Comparison of ENCODE assay signal across 23 cellular contexts in genomic region chr16:78836802-78837489, GRCh38.
DNase-seq lines count a peak whose midpoint lies in the region; ATAC-seq and TF ChIP-seq lines count a peak whose summit lies in the region.
"Had no signal": no experiment of that assay in that cellular context is flagged by ENCODE, and none has a peak within 500 bp of the region (broad histone marks: within the 10 kb centered on the region; RNA-seq: fewer than 3 reads in every experiment).

No MANE protein-coding gene starts in this region.

- WGBS in upper lobe of left lung, 2 donors = 78 to 80% methylated on average over 8 of the region's 8 CpGs

- H3K4me3 Mint-ChIP-seq in activated T-cell treated with anti-CD3 and anti-CD28 coated beads, Interleukin-2, amount 50 U/mL, for 24 hours = peak overlapping the region; percentile 55
- peak overlapping the region; percentile 51 for H3K4me3 Mint-ChIP-seq in activated CD4-positive, alpha-beta memory T cell treated with anti-CD3 and anti-CD28 coated beads for 36 hours
- peak overlapping the region; percentile 31 for H3K4me3 Mint-ChIP-seq in stimulated activated naive CD8-positive, alpha-beta T cell treated with anti-CD3 and anti-CD28 coated beads, Interleukin-15, Interleukin-2, amounts not matched to agents 100 ng/mL and 50 ng/mL, for 24 hours
- H3K4me3 Mint-ChIP-seq: endodermal cell had no signal

- no peaks in the 10 kb centered on the region for H3K9me3 Mint-ChIP-seq in activated T-cell treated with anti-CD3 and anti-CD28 coated beads, Interleukin-2, amount 50 U/mL, for 24 hours
- H3K9me3 Mint-ChIP-seq in activated CD4-positive, alpha-beta memory T cell treated with anti-CD3 and anti-CD28 coated beads for 36 hours = no peaks in the 10 kb centered on the region
- H3K9me3 Mint-ChIP-seq in stimulated activated naive CD8-positive, alpha-beta T cell treated with anti-CD3 and anti-CD28 coated beads, Interleukin-15, Interleukin-2, amounts not matched to agents 100 ng/mL and 50 ng/mL, for 24 hours = no peaks in the 10 kb centered on the region
- H3K9me3 Mint-ChIP-seq: endodermal cell had no signal

- H3K27me3 ChIP-seq in upper lobe of left lung (no peaks in the 10 kb centered on the region), BE2C (no peaks in the 10 kb centered on the region)
- H3K27me3 ChIP-seq: breast epithelium, esophagus squamous epithelium, hepatocyte, neutrophil, SJSA1, thyroid gland had no signal

- TF ChIP-seq CTCF in upper lobe of left lung (IDR thresholded peaks at IDR 0.05) (no peak), BE2C (IDR thresholded peaks at IDR 0.05; ENCODE audit: low read depth, low read length) (no peak)

- H3K36me3 ChIP-seq in upper lobe of left lung = no peaks in the 10 kb centered on the region
- H3K36me3 ChIP-seq in BE2C = no peaks in the 10 kb centered on the region
- H3K36me3 ChIP-seq: breast epithelium, esophagus squamous epithelium, neutrophil, SJSA1, thyroid gland had no signal

- CTCF ChIA-PET in activated CD4-positive, alpha-beta memory T cell treated with anti-CD3 and anti-CD28 coated beads for 36 hours (lab: Charles Lee) = no interaction called here

- POLR2A ChIA-PET in activated CD4-positive, alpha-beta memory T cell treated with anti-CD3 and anti-CD28 coated beads for 36 hours (lab: Charles Lee) = interaction anchor here (0.9 to 1.4 kb wide), 7 partner anchors 47 to 763 kb away, joined by 3 to 8 read pairs (median 3); partner anchors contain the start of gene MAF

- no peak for DNase-seq in activated T-cell treated with anti-CD3 and anti-CD28 coated beads, Interleukin-2, amount 50 U/mL, for 24 hours
- no peak for DNase-seq in activated T-cell treated with anti-CD3 and anti-CD28 coated beads, Interleukin-2, amount 50 U/mL, for 1 hour
- peak; percentile 11 for DNase-seq in stimulated activated CD4-positive, alpha-beta T cell treated with anti-CD3 and anti-CD28 coated beads, Interleukin-4, amount 100 ng/mL, for 24 hours
- DNase-seq in stimulated activated CD4-positive, alpha-beta T cell treated with anti-CD3 and anti-CD28 coated beads, Interleukin-1b, Interleukin-23, amount 100 ng/mL, for 48 hours = no peak
- DNase-seq in activated CD4-positive, alpha-beta memory T cell treated with anti-CD3 and anti-CD28 coated beads for 36 hours = peak; percentile 31
- no peak for DNase-seq in upper lobe of left lung
- DNase-seq in BE2C = no peak
- DNase-seq: amniotic stem cell; endodermal cell; esophagus squamous epithelium; left colon; NCI-H1694; NCI-H526 treated with DMSO at 0.1 percent for 48 hours; stimulated activated naive CD4-positive, alpha-beta T cell treated with Interleukin-2 at 50 U/mL for 16 hours; thyroid gland had no signal

- no peak for TF ChIP-seq POLR2A in upper lobe of left lung (IDR thresholded peaks at IDR 0.05)

- no peak overlapping the region for H3K4me3 ChIP-seq in upper lobe of left lung
- no peak overlapping the region for H3K4me3 ChIP-seq in BE2C (ENCODE audit: low read depth, low read length)
- H3K4me3 ChIP-seq: breast epithelium, esophagus squamous epithelium, hepatocyte, SJSA1, thyroid gland had no signal

- H3K27me3 Mint-ChIP-seq in activated T-cell treated with anti-CD3 and anti-CD28 coated beads, Interleukin-2, amount 50 U/mL, for 24 hours = no peaks in the 10 kb centered on the region
- H3K27me3 Mint-ChIP-seq in activated CD4-positive, alpha-beta memory T cell treated with anti-CD3 and anti-CD28 coated beads for 36 hours = no peaks in the 10 kb centered on the region
- H3K27me3 Mint-ChIP-seq in stimulated activated naive CD8-positive, alpha-beta T cell treated with anti-CD3 and anti-CD28 coated beads, Interleukin-15, Interleukin-2, amounts not matched to agents 100 ng/mL and 50 ng/mL, for 24 hours = no peaks in the 10 kb centered on the region
- H3K27me3 Mint-ChIP-seq: progenitor cell of endocrine pancreas had no signal

- intact Hi-C loops in activated CD4-positive, alpha-beta memory T cell treated with anti-CD3 and anti-CD28 coated beads for 36 hours (cut with micrococcal nuclease) = loop anchor here (1.0 to 5.0 kb wide), 4 partner anchors 47 to 1360 kb away; no protein-coding TSS in a partner anchor

- peaks cover 17% of the 10 kb centered on the region for H3K4me1 Mint-ChIP-seq in activated T-cell treated with anti-CD3 and anti-CD28 coated beads, Interleukin-2, amount 50 U/mL, for 24 hours (ENCODE audit: low read depth)
- H3K4me1 Mint-ChIP-seq in activated CD4-positive, alpha-beta memory T cell treated with anti-CD3 and anti-CD28 coated beads for 36 hours (ENCODE audit: low read depth) = peaks cover 37% of the 10 kb centered on the region
- H3K4me1 Mint-ChIP-seq in stimulated activated naive CD8-positive, alpha-beta T cell treated with anti-CD3 and anti-CD28 coated beads, Interleukin-15, Interleukin-2, amounts not matched to agents 100 ng/mL and 50 ng/mL, for 24 hours (ENCODE audit: low read depth) = peaks cover 8% of the 10 kb centered on the region
- H3K4me1 Mint-ChIP-seq: endodermal cell had no signal

- TF ChIP-seq EP300 in upper lobe of left lung (IDR thresholded peaks at IDR 0.05) = no peak

- no peaks in the 10 kb centered on the region for H3K9me3 ChIP-seq in upper lobe of left lung
- H3K9me3 ChIP-seq in BE2C = no peaks in the 10 kb centered on the region
- H3K9me3 ChIP-seq: breast epithelium, esophagus squamous epithelium, neutrophil, SJSA1, thyroid gland had no signal

- H3K36me3 Mint-ChIP-seq in activated T-cell treated with anti-CD3 and anti-CD28 coated beads, Interleukin-2, amount 50 U/mL, for 24 hours (ENCODE audit: low read depth) = no peaks in the 10 kb centered on the region
- no peaks in the 10 kb centered on the region for H3K36me3 Mint-ChIP-seq in activated CD4-positive, alpha-beta memory T cell treated with anti-CD3 and anti-CD28 coated beads for 36 hours
- no peaks in the 10 kb centered on the region for H3K36me3 Mint-ChIP-seq in stimulated activated naive CD8-positive, alpha-beta T cell treated with anti-CD3 and anti-CD28 coated beads, Interleukin-15, Interleukin-2, amounts not matched to agents 100 ng/mL and 50 ng/mL, for 24 hours (ENCODE audit: low read depth)

- peak overlapping the region; percentile 88 for H3K27ac Mint-ChIP-seq in activated T-cell treated with anti-CD3 and anti-CD28 coated beads, Interleukin-2, amount 50 U/mL, for 24 hours
- H3K27ac Mint-ChIP-seq in activated CD4-positive, alpha-beta memory T cell treated with anti-CD3 and anti-CD28 coated beads for 36 hours = peak overlapping the region; percentile 93
- no peak overlapping the region for H3K27ac Mint-ChIP-seq in stimulated activated naive CD8-positive, alpha-beta T cell treated with anti-CD3 and anti-CD28 coated beads, Interleukin-15, Interleukin-2, amounts not matched to agents 100 ng/mL and 50 ng/mL, for 24 hours
- H3K27ac Mint-ChIP-seq: endodermal cell, progenitor cell of endocrine pancreas had no signal

- no peak for ATAC-seq in upper lobe of left lung (ENCODE audit: low FRiP score in 2 of 2)
- ATAC-seq: HCT116, left colon had no signal

- no peak overlapping the region for H3K27ac ChIP-seq in upper lobe of left lung
- H3K27ac ChIP-seq: breast epithelium, esophagus squamous epithelium, hepatocyte, HL-60, neutrophil, SJSA1, thyroid gland had no signal

- H3K4me1 ChIP-seq in upper lobe of left lung = no peaks in the 10 kb centered on the region
- no peaks in the 10 kb centered on the region for H3K4me1 ChIP-seq in BE2C
- H3K4me1 ChIP-seq: breast epithelium, esophagus squamous epithelium, SJSA1, thyroid gland had no signal

Comparison
In these comparisons a context has a peak if more than half of its experiments do, and no peak if none do; other contexts are left out.
1. DNase-seq: peak in stimulated activated CD4-positive, alpha-beta T cell treated with anti-CD3 and anti-CD28 coated beads, Interleukin-4, amount 100 ng/mL, for 24 hours (single experiment) and activated CD4-positive, alpha-beta memory T cell treated with anti-CD3 and anti-CD28 coated beads for 36 hours (single experiment); none in activated T-cell treated with anti-CD3 and anti-CD28 coated beads, Interleukin-2, amount 50 U/mL, for 24 hours (single experiment), activated T-cell treated with anti-CD3 and anti-CD28 coated beads, Interleukin-2, amount 50 U/mL, for 1 hour (single experiment), stimulated activated CD4-positive, alpha-beta T cell treated with anti-CD3 and anti-CD28 coated beads, Interleukin-1b, Interleukin-23, amount 100 ng/mL, for 48 hours (single experiment), upper lobe of left lung (0 of 2) and BE2C (single experiment).
2. Peak in every context shown above with its lines, with median percentiles within 50 percentile points of each other: H3K4me3 Mint-ChIP-seq.